ENCODE assay signal across 1 cellular context in genomic region chr9:123326662-123327093, GRCh38.
TF ChIP-seq lines count a peak whose summit lies in the region.

No MANE protein-coding gene starts in this region.

TF ChIP-seq in K562, 482 proteins besides CTCF, POLR2A, EP300 and RAD21 (continued from another document and continues in another):
- TF ChIP-seq SFPQ (IDR thresholded peaks at IDR 0.05; ENCODE audit: low read depth, low read length) (no peak), ZNF592 (IDR thresholded peaks at IDR 0.05) (peak; percentile 90), ZNF133 (CRISPR knock-in tag; IDR thresholded peaks at IDR 0.05) (no peak), ZNF224 (CRISPR knock-in tag; IDR thresholded peaks at IDR 0.05) (peak; percentile 89; the same call in 1 of the 2 replicates), SMARCE1 (IDR thresholded peaks at IDR 0.05) (no peak), CREB3 (tag; conservative IDR thresholded peaks at IDR 0.05; ENCODE audit: low read depth) (0 out of 2 replicates have a peak, but pooled peaks have one; percentile 75), SMAD3 (CRISPR knock-in tag; conservative IDR thresholded peaks at IDR 0.05) (0 out of 2 replicates have a peak, but pooled peaks have one; percentile 48), PCBP1 (IDR thresholded peaks at IDR 0.05; ENCODE audit: low read depth, low read length, poor library complexity, severe bottlenecking) (no peak), XRCC4 (IDR thresholded peaks at IDR 0.05; ENCODE audit: extremely low read depth, insufficient read depth, insufficient read length) (no peak), KHSRP (IDR thresholded peaks at IDR 0.05) (no peak), PKNOX1 (IDR thresholded peaks at IDR 0.05) (no peak), FOXM1 (IDR thresholded peaks at IDR 0.05; ENCODE audit: low read depth) (no peak), FOXM1 (CRISPR knock-in tag; IDR thresholded peaks at IDR 0.05; ENCODE audit: low read depth) (no peak), USF1 (CRISPR knock-in tag; IDR thresholded peaks at IDR 0.05) (peak; percentile 98), ZNF263 (CRISPR knock-in tag; IDR thresholded peaks at IDR 0.05; ENCODE audit: borderline replicate concordance) (peak; percentile 65; the same call in 1 of the 2 replicates), XRCC3 (IDR thresholded peaks at IDR 0.05) (no peak), ZNF197 (CRISPR knock-in tag; IDR thresholded peaks at IDR 0.05; ENCODE audit: low read depth) (no peak), ATF3 (IDR thresholded peaks at IDR 0.05) (peak; percentile 88), ATF3 (CRISPR knock-in tag; conservative IDR thresholded peaks at IDR 0.05) (no peak; the same call in 1 of the 2 replicates), KLF1 (tag; IDR thresholded peaks at IDR 0.05) (no peak), SP2 (IDR thresholded peaks at IDR 0.05; ENCODE audit: extremely low read depth, low read depth, low read length, poor library complexity, severe bottlenecking) (no peak), SNAPC5 (CRISPR knock-in tag; IDR thresholded peaks at IDR 0.05) (no peak), KDM2B (CRISPR knock-in tag; IDR thresholded peaks at IDR 0.05) (no peak), ZNF140 (CRISPR knock-in tag; IDR thresholded peaks at IDR 0.05) (no peak), HNRNPL (IDR thresholded peaks at IDR 0.05; ENCODE audit: low read depth, low read length) (no peak), PTRF (tag; IDR thresholded peaks at IDR 0.05) (no peak), KAT8 (IDR thresholded peaks at IDR 0.05; ENCODE audit: low read depth) (no peak), NFIX (CRISPR knock-in tag; IDR thresholded peaks at IDR 0.05; ENCODE audit: low read depth) (no peak), NFATC3 (IDR thresholded peaks at IDR 0.05) (no peak), ZNF318 (IDR thresholded peaks at IDR 0.05; ENCODE audit: borderline replicate concordance in 1 of 2, low read depth in 1 of 2) (peak in 1 of 2 experiments; percentile 56; a peak in 2 of 4 replicates), LCOR (CRISPR knock-in tag; IDR thresholded peaks at IDR 0.05) (no peak), ZNF764 (CRISPR knock-in tag; IDR thresholded peaks at IDR 0.05; ENCODE audit: low read depth) (no peak), ZEB2 (IDR thresholded peaks at IDR 0.05) (no peak), NFE2L1 (tag; IDR thresholded peaks at IDR 0.05; ENCODE audit: borderline replicate concordance, low read depth) (no peak), TGIF2 (CRISPR knock-in tag; IDR thresholded peaks at IDR 0.05) (no peak), IRF2 (CRISPR knock-in tag; IDR thresholded peaks at IDR 0.05) (no peak), SOX6 (IDR thresholded peaks at IDR 0.05) (no peak; the same call in 1 of the 2 replicates), ZNF668 (CRISPR knock-in tag; IDR thresholded peaks at IDR 0.05) (no peak), CREBBP (IDR thresholded peaks at IDR 0.05; ENCODE audit: low read depth, low read length) (no peak), CBFA2T3 (IDR thresholded peaks at IDR 0.05) (no peak), POLR2AphosphoS5 (IDR thresholded peaks at IDR 0.05; ENCODE audit: control insufficient read depth, insufficient read depth, low read depth, low read length) (no peak), TRIM25 (IDR thresholded peaks at IDR 0.05; ENCODE audit: borderline replicate concordance) (no peak), ZNF311 (CRISPR knock-in tag; IDR thresholded peaks at IDR 0.05) (no peak), WHSC1 (IDR thresholded peaks at IDR 0.05; ENCODE audit: low read length) (no peak), GATA2 (CRISPR knock-in tag; IDR thresholded peaks at IDR 0.05) (no peak)
